In the genomic region with DNA sequence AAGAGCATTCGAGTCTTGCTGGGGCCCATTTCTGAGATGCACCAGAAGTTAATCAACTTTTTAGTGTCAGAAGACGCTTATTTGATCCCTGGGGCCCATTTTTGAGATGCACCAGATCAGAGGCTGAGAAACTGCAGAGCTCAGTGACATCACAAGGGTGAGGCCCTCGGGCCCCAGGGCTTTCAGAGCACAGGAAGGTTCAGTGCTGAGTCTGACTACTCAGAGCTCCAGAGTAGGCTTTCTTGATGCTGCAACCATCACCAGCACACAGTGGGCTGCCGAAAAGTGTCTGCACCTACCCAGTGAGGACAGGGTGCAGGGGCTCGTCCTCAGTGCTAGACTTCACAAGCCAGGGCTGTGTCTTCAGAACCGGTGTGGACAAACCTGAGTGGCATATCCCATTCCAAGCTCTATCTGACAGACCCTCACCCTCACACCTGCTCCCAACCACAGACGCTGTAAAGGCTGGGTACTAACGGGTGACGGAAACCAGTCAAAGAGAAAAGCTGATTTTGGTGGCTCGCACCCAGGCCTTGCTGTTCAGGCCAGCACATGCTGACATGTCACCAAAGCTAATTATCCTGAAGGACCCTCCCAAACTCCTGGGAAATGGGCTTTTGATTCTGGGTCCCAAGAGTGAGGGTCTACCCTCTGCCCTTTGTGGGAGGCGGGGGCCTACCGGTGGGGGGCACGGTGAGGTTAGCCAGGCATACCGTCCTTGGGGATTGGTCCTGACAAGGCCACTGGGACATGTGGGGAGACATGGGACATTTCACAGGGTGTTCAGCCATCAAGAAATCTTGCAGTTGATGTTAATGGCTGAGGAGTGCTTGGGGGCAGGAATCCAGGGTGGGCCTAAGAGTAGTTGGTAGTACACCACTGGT, we compare ENCODE assay signal across 22 cellular contexts.
"Had no signal": no experiment of that assay in that cellular context is flagged by ENCODE, and none has a peak within 500 bp of the region (broad histone marks: within the 10 kb centered on the region; RNA-seq: fewer than 3 reads in every experiment).

No MANE protein-coding gene starts in this region.

- ATAC-seq: effector memory CD8-positive, alpha-beta T cell; left lobe of liver; mucosa of descending colon had no signal

- H3K27me3 ChIP-seq: adrenal gland, tibial artery, uterus had no signal

- FAIRE-seq: astrocyte, colon, endothelial cell of umbilical vein had no signal

- DNase-seq: activated CD4-positive, alpha-beta T cell treated with anti-CD3 and anti-CD28 coated beads, Interleukin-2, amount 50 U/mL, for 1 hour; activated gamma-delta T cell treated with Interleukin-2 at 50 U/mL for 16 hours; activated T-cell treated with anti-CD3 and anti-CD28 coated beads, Interleukin-2, amount 50 U/mL, for 1 hour; adrenal gland; central memory CD4-positive, alpha-beta T cell; effector memory CD8-positive, alpha-beta T cell; lower lobe of right lung; mesendoderm; mucosa of descending colon; nephron progenitor cell; occipital lobe; retina; stimulated activated CD4-positive, alpha-beta T cell treated with anti-CD3 and anti-CD28 coated beads, Interleukin-4, amount 100 ng/mL, for 1 hour; tibial artery; uterus had no signal

- H3K36me3 ChIP-seq: adrenal gland, lower lobe of right lung, tibial artery, uterus had no signal

- H3K4me1 ChIP-seq: adrenal gland, uterus had no signal

- H3K4me3 Mint-ChIP-seq: activated naive CD8-positive, alpha-beta T cell; effector memory CD8-positive, alpha-beta T cell; nephron progenitor cell; stimulated activated naive CD8-positive, alpha-beta T cell treated with anti-CD3 and anti-CD28 coated beads, Interleukin-15, Interleukin-2, amounts not matched to agents 100 ng/mL and 50 ng/mL, for 24 hours had no signal

- H3K27ac Mint-ChIP-seq: activated naive CD8-positive, alpha-beta T cell; effector memory CD8-positive, alpha-beta T cell; nephron progenitor cell; progenitor cell of endocrine pancreas; stimulated activated naive CD8-positive, alpha-beta T cell treated with anti-CD3 and anti-CD28 coated beads, Interleukin-15, Interleukin-2, amounts not matched to agents 100 ng/mL and 50 ng/mL, for 24 hours had no signal

- H3K27ac ChIP-seq: adrenal gland, lower lobe of right lung, tibial artery, uterus had no signal

- H3K9me3 ChIP-seq: adrenal gland, lower lobe of right lung, mucosa of descending colon, tibial artery, uterus had no signal

- H3K36me3 Mint-ChIP-seq: activated naive CD8-positive, alpha-beta T cell had no signal

- H3K9me3 Mint-ChIP-seq: effector memory CD8-positive, alpha-beta T cell; stimulated activated naive CD8-positive, alpha-beta T cell treated with anti-CD3 and anti-CD28 coated beads, Interleukin-15, Interleukin-2, amounts not matched to agents 100 ng/mL and 50 ng/mL, for 24 hours had no signal

- H3K4me3 ChIP-seq: adrenal gland, lower lobe of right lung, mucosa of descending colon, tibial artery, uterus had no signal
